In genomic region chr14:51660720-51661119, GRCh38 we compare ENCODE assay signal across 22 cellular contexts. TPM values are rescaled to one million over a fixed set of nuclear protein-coding genes. Genes with fewer than 3 reads are reported as not detected.
DNase-seq lines count a peak whose midpoint lies in the region; ATAC-seq, FAIRE-seq and TF ChIP-seq lines count a peak whose summit lies in the region.
"Had no signal": no experiment of that assay in that cellular context is flagged by ENCODE, and none has a peak within 500 bp of the region (broad histone marks: within the 10 kb centered on the region; RNA-seq: fewer than 3 reads in every experiment).

No MANE protein-coding gene starts in this region.

- H2BK15ac ChIP-seq in H9 (ENCODE audit: low read depth, low read length) (no peak overlapping the region), mesenchymal stem cell (ENCODE audit: low read depth, poor library complexity, severe bottlenecking) (peak overlapping the region; percentile 36)

- H2BK120ac ChIP-seq in H9 (ENCODE audit: low read depth, low read length, poor library complexity, severe bottlenecking), result no peak overlapping the region
- no peak overlapping the region for H2BK120ac ChIP-seq in mesenchymal stem cell (ENCODE audit: low read depth, low read length)

- H2BK5ac ChIP-seq in H9 (ENCODE audit: insufficient read length, low read length), result no peak overlapping the region
- no peak overlapping the region for H2BK5ac ChIP-seq in mesenchymal stem cell (ENCODE audit: low read depth, low read length, poor library complexity, severe bottlenecking)

- TF ChIP-seq POLR2A in upper lobe of left lung (IDR thresholded peaks at IDR 0.05), result no peak

- H3K36me3 ChIP-seq in GM23248 (ENCODE audit: low read depth), result peaks cover 68% of the 10 kb centered on the region
- H3K36me3 ChIP-seq in astrocyte (ENCODE audit: insufficient read depth, low read length), result peaks cover 29% of the 10 kb centered on the region
- H3K36me3 ChIP-seq in mesenchymal stem cell (ENCODE audit: control insufficient read depth in 1 of 2, insufficient read depth in 2 of 2, low read depth in 1 of 2, low read length in 2 of 2), result peaks cover 8 to 40% of the 10 kb centered on the region in 2 experiments
- no peaks in the 10 kb centered on the region for H3K36me3 ChIP-seq in upper lobe of left lung
- no peaks in the 10 kb centered on the region for H3K36me3 ChIP-seq in CD4-positive, alpha-beta memory T cell (ENCODE audit: insufficient read depth, low read length)

- H3K79me2 ChIP-seq in GM23248 (ENCODE audit: insufficient read depth) (peaks cover 100% of the 10 kb centered on the region), H9 (ENCODE audit: insufficient read depth, low read length) (peaks cover 3% of the 10 kb centered on the region; the same call in 1 of the 2 replicates), astrocyte (ENCODE audit: insufficient read depth, low read length) (peaks cover 100% of the 10 kb centered on the region)

- intact Hi-C loops in CD4-positive, alpha-beta memory T cell (cut with micrococcal nuclease), result no loop called here

- H4K8ac ChIP-seq in H9 (replicated peaks; ENCODE audit: insufficient read length, low read depth, low read length), result no peak overlapping the region
- peak overlapping the region; percentile 36 for H4K8ac ChIP-seq in mesenchymal stem cell (ENCODE audit: low read length)

- peak; percentile 39 for DNase-seq in GM23248
- no peak for DNase-seq in H9
- no peak for DNase-seq in astrocyte (ENCODE audit: low read depth)
- DNase-seq in mesenchymal stem cell, result no peak
- no peak for DNase-seq in upper lobe of left lung
- DNase-seq in CD4-positive, alpha-beta memory T cell, result no peak
- DNase-seq: BE2C; Caco-2; CD4-positive, CD25-positive, alpha-beta regulatory T cell; DMS 273 treated with DMSO at 0.1 percent for 48 hours; DMS79 treated with DMSO at 0.1 percent for 48 hours; MV-4-11; NCI-H1694 treated with DMSO at 0.1 percent for 48 hours; NCI-H2081 treated with DMSO at 0.1 percent for 48 hours; NCI-H446; NCI-H526; OCI-M1; SHP77 had no signal

- no peak overlapping the region for H2BK12ac ChIP-seq in H9 (ENCODE audit: insufficient read length, low read depth, low read length)
- no peak overlapping the region for H2BK12ac ChIP-seq in mesenchymal stem cell (ENCODE audit: low read length in 2 of 2)

- peaks cover 84% of the 10 kb centered on the region for H3K4me1 ChIP-seq in GM23248 (ENCODE audit: insufficient read depth)
- peaks cover 6% of the 10 kb centered on the region; the same call in 1 of the 2 replicates for H3K4me1 ChIP-seq in H9 (ENCODE audit: insufficient read depth, low read length)
- peaks cover 23% of the 10 kb centered on the region for H3K4me1 ChIP-seq in astrocyte (ENCODE audit: insufficient read depth, low read length)
- H3K4me1 ChIP-seq in mesenchymal stem cell (ENCODE audit: control insufficient read depth, insufficient read depth, low read depth, low read length), result peaks cover 7% of the 10 kb centered on the region
- peaks cover 0 to 4% (median 0%) of the 10 kb centered on the region in 4 donors for H3K4me1 ChIP-seq in upper lobe of left lung
- H3K4me1 ChIP-seq in CD4-positive, alpha-beta memory T cell (ENCODE audit: insufficient read depth, low read length), result no peaks in the 10 kb centered on the region
- H3K4me1 ChIP-seq: Caco-2 had no signal

- H3K27ac Mint-ChIP-seq in H9, result peak overlapping the region in 1 of 3 experiments; percentile 3; a peak in 1 of 7 replicates
- H3K27ac Mint-ChIP-seq in astrocyte (ENCODE audit: unreplicated experiment), result peak overlapping the region; percentile 82
- no peak overlapping the region for H3K27ac Mint-ChIP-seq in CD4-positive, alpha-beta memory T cell
- H3K27ac Mint-ChIP-seq: CD4-positive, CD25-positive, alpha-beta regulatory T cell; IgD-negative memory B cell had no signal

- H3K4ac ChIP-seq in H9 (ENCODE audit: low read depth, low read length) (no peak overlapping the region), mesenchymal stem cell (ENCODE audit: low read depth in 1 of 2, low read length in 2 of 2) (no peak overlapping the region)

- H3K14ac ChIP-seq in H9 (ENCODE audit: insufficient read depth, low read length) (peak overlapping the region; percentile 31; the same call in 1 of the 2 replicates), mesenchymal stem cell (ENCODE audit: low read length in 2 of 2) (no peak overlapping the region)

- CTCF ChIA-PET in CD4-positive, alpha-beta memory T cell (lab: Charles Lee; ENCODE audit: partially characterized antibody), result no interaction called here

- TF ChIP-seq CTCF in H9 (conservative IDR thresholded peaks at IDR 0.05) (no peak), astrocyte (IDR thresholded peaks at IDR 0.05; ENCODE audit: insufficient read depth, low read depth, low read length) (no peak), upper lobe of left lung (IDR thresholded peaks at IDR 0.05) (no peak)

- no peak overlapping the region for H4K5ac ChIP-seq in H9 (ENCODE audit: insufficient read length, low read depth, low read length)

- H2AK5ac ChIP-seq in H9 (ENCODE audit: insufficient read length, low read length) (no peak overlapping the region), mesenchymal stem cell (ENCODE audit: low read length, severe bottlenecking) (no peak overlapping the region)

- H3K23me2 ChIP-seq in H9 (ENCODE audit: insufficient read length, low read depth, low read length, poor library complexity, severe bottlenecking), result no peaks in the 10 kb centered on the region

- H3K9me3 Mint-ChIP-seq in H9 (peaks cover 2 to 3% of the 10 kb centered on the region in 2 experiments; a peak in 2 of 5 replicates), astrocyte (ENCODE audit: unreplicated experiment) (no peaks in the 10 kb centered on the region)
- peaks cover 0 to 2% (median 0%) of the 10 kb centered on the region in 8 donors for H3K9me3 Mint-ChIP-seq in CD4-positive, alpha-beta memory T cell

- POLR2A ChIA-PET in CD4-positive, alpha-beta memory T cell (lab: Charles Lee; ENCODE audit: partially characterized antibody), result no interaction called here

- H3K9ac ChIP-seq in GM23248, result peak overlapping the region; percentile 99
- H3K9ac ChIP-seq in H9 (ENCODE audit: extremely low read depth, insufficient read length, low read length), result no peak overlapping the region
- no peak overlapping the region for H3K9ac ChIP-seq in astrocyte (ENCODE audit: low read length)
- peak overlapping the region; percentile 35 for H3K9ac ChIP-seq in mesenchymal stem cell (ENCODE audit: low read length)

- WGBS in GM23248 (ENCODE audit: low coverage in 1 of 2, low lambda C conversion rate in 2 of 2, missing lambda C conversion rate in 2 of 2), 2 experiments, result 90 to 94% methylated on average over 2 of the region's 2 CpGs
- no CpG with 5 or more reads among the region's 2 CpGs for WGBS in H9 (ENCODE audit: extremely low coverage, insufficient read length, low lambda C conversion rate)
- WGBS in mesenchymal stem cell, result 89% methylated on average over 2 of the region's 2 CpGs
- 93 to 96% methylated on average over 2 of the region's 2 CpGs for WGBS in upper lobe of left lung, 2 donors

- H3K4me2 ChIP-seq in GM23248 (ENCODE audit: unreplicated experiment) (peak overlapping the region; percentile 85), H9 (ENCODE audit: insufficient read depth, insufficient read length, low read length) (no peak overlapping the region), astrocyte (ENCODE audit: low read length) (peak overlapping the region; percentile 48), mesenchymal stem cell (ENCODE audit: low read length, poor library complexity, severe bottlenecking) (no peak overlapping the region)

- no peaks in the 10 kb centered on the region for H3K9me2 ChIP-seq in GM23248 (ENCODE audit: insufficient read depth)

- no peak overlapping the region for H3T11ph ChIP-seq in H9 (ENCODE audit: low read length)

- H3K4me3 Mint-ChIP-seq in H9, result no peak overlapping the region
- H3K4me3 Mint-ChIP-seq in astrocyte (ENCODE audit: unreplicated experiment), result peak overlapping the region; percentile 74
- H3K4me3 Mint-ChIP-seq in CD4-positive, alpha-beta memory T cell, result no peak overlapping the region
- H3K4me3 Mint-ChIP-seq: CD4-positive, CD25-positive, alpha-beta regulatory T cell; IgD-negative memory B cell had no signal

- H3K56ac ChIP-seq in H9 (ENCODE audit: insufficient read length, low read depth, low read length), result no peak overlapping the region

- H3K4me3 ChIP-seq in GM23248 (peak overlapping the region; percentile 97), astrocyte (ENCODE audit: insufficient read depth, low read depth, low read length) (no peak overlapping the region), mesenchymal stem cell (ENCODE audit: insufficient read depth in 1 of 2, low read depth in 1 of 2, low read length in 2 of 2) (peak overlapping the region in 1 of 2 experiments; percentile 4), upper lobe of left lung (no peak overlapping the region)
- no peak overlapping the region for H3K4me3 ChIP-seq in CD4-positive, alpha-beta memory T cell (ENCODE audit: low read length in 2 of 2)

- H4K91ac ChIP-seq in H9 (ENCODE audit: insufficient read length, low read depth, low read length) (no peak overlapping the region), mesenchymal stem cell (ENCODE audit: low read length) (peak overlapping the region; percentile 62)

- no peaks in the 10 kb centered on the region for H3K9me3 ChIP-seq in GM23248 (ENCODE audit: low read depth)
- no peaks in the 10 kb centered on the region for H3K9me3 ChIP-seq in H9 (ENCODE audit: control insufficient read depth, low read depth, low read length)
- no peaks in the 10 kb centered on the region for H3K9me3 ChIP-seq in astrocyte (ENCODE audit: insufficient read depth, low read depth, low read length)
- H3K9me3 ChIP-seq in mesenchymal stem cell (ENCODE audit: control insufficient read depth, low read length), result no peaks in the 10 kb centered on the region
- H3K9me3 ChIP-seq in upper lobe of left lung, result no peaks in the 10 kb centered on the region
- no peaks in the 10 kb centered on the region for H3K9me3 ChIP-seq in CD4-positive, alpha-beta memory T cell (ENCODE audit: control insufficient read depth in 1 of 2, low read length in 2 of 2)
- H3K9me3 ChIP-seq: BE2C, Caco-2 had no signal

- ATAC-seq in HG02885 (IDR thresholded peaks at IDR 0.05; ENCODE audit: poor library complexity, unreplicated experiment), result no peak
- ATAC-seq in upper lobe of left lung (ENCODE audit: low FRiP score in 2 of 2), result no peak
- no peak for ATAC-seq in GM18907 (IDR thresholded peaks at IDR 0.05; ENCODE audit: unreplicated experiment)

- H3K18ac ChIP-seq in H9 (ENCODE audit: insufficient read length, low read depth, low read length) (no peak overlapping the region), mesenchymal stem cell (ENCODE audit: low read depth in 1 of 2, low read length in 2 of 2) (peak overlapping the region in 1 of 2 experiments; percentile 13)

- no peak for FAIRE-seq in astrocyte (lab: Jason Lieb, UNC)

- H4K20me1 ChIP-seq in GM23248 (ENCODE audit: insufficient read depth), result peaks cover 82% of the 10 kb centered on the region
- H4K20me1 ChIP-seq in H9 (ENCODE audit: control insufficient read depth, insufficient read depth, insufficient read length), result no peaks in the 10 kb centered on the region
- peaks cover 99% of the 10 kb centered on the region for H4K20me1 ChIP-seq in astrocyte (ENCODE audit: insufficient read depth, low read length)

- H3K27ac ChIP-seq in GM23248, result peak overlapping the region; percentile 97
- no peak overlapping the region for H3K27ac ChIP-seq in H9 (ENCODE audit: insufficient read length, low read depth, low read length)
- H3K27ac ChIP-seq in astrocyte (ENCODE audit: low read depth, low read length), result no peak overlapping the region
- no peak overlapping the region for H3K27ac ChIP-seq in mesenchymal stem cell (ENCODE audit: low read length, poor library complexity, severe bottlenecking)
- no peak overlapping the region for H3K27ac ChIP-seq in upper lobe of left lung
- H3K27ac ChIP-seq in CD4-positive, alpha-beta memory T cell (ENCODE audit: low read depth, low read length), result no peak overlapping the region
- H3K27ac ChIP-seq: SK-N-MC had no signal

- H2BK20ac ChIP-seq in H9 (ENCODE audit: low read depth, low read length, poor library complexity, severe bottlenecking), result no peak overlapping the region

- H2AFZ ChIP-seq in GM23248 (no peak overlapping the region), H9 (ENCODE audit: low read length) (no peak overlapping the region), astrocyte (ENCODE audit: low read depth, low read length) (no peak overlapping the region), mesenchymal stem cell (ENCODE audit: low read depth, low read length) (no peak overlapping the region)

- TF ChIP-seq EP300 in upper lobe of left lung (IDR thresholded peaks at IDR 0.05), result no peak

- H3F3A ChIP-seq in GM23248 (ENCODE audit: insufficient read depth), result peaks cover 99% of the 10 kb centered on the region

- H3K36me3 Mint-ChIP-seq in H9 (ENCODE audit: insufficient read depth in 1 of 3, low read depth in 3 of 3) (peaks cover 1 to 9% (median 8%) of the 10 kb centered on the region in 3 experiments; a peak in 4 of 7 replicates), astrocyte (ENCODE audit: low read depth, unreplicated experiment) (peaks cover 16% of the 10 kb centered on the region)
- H3K36me3 Mint-ChIP-seq in CD4-positive, alpha-beta memory T cell, result no peaks in the 10 kb centered on the region
- H3K36me3 Mint-ChIP-seq: CD4-positive, CD25-positive, alpha-beta regulatory T cell had no signal

- H3K4me1 Mint-ChIP-seq in H9 (peaks cover 6 to 11% of the 10 kb centered on the region in 2 experiments), astrocyte (ENCODE audit: low read depth, unreplicated experiment) (peaks cover 57% of the 10 kb centered on the region)
- H3K4me1 Mint-ChIP-seq in CD4-positive, alpha-beta memory T cell, result no peaks in the 10 kb centered on the region
- H3K4me1 Mint-ChIP-seq: CD4-positive, CD25-positive, alpha-beta regulatory T cell; IgD-negative memory B cell had no signal

- no peak overlapping the region for H3K23ac ChIP-seq in H9 (ENCODE audit: insufficient read length, low read depth, low read length)
- H3K23ac ChIP-seq in mesenchymal stem cell (ENCODE audit: low read length in 2 of 2), result peak overlapping the region in 1 of 2 experiments; percentile 57

- H3K79me1 ChIP-seq in H9 (ENCODE audit: insufficient read depth, low read depth, low read length, poor library complexity, severe bottlenecking) (peaks cover 5% of the 10 kb centered on the region), mesenchymal stem cell (replicated peaks; ENCODE audit: low read length, poor library complexity, severe bottlenecking) (no peaks in the 10 kb centered on the region)

- in situ Hi-C loops in GM23248 (cut with MboI), result no loop called here

- H3K27me3 Mint-ChIP-seq in H9 (ENCODE audit: low read depth), result no peaks in the 10 kb centered on the region
- no peaks in the 10 kb centered on the region for H3K27me3 Mint-ChIP-seq in astrocyte (ENCODE audit: low read depth, unreplicated experiment)
- peaks cover 18 to 22% of the 10 kb centered on the region in 2 donors for H3K27me3 Mint-ChIP-seq in CD4-positive, alpha-beta memory T cell

- no peaks in the 10 kb centered on the region for H3K27me3 ChIP-seq in GM23248 (replicated peaks; ENCODE audit: insufficient read depth)
- H3K27me3 ChIP-seq in H9 (ENCODE audit: insufficient read depth, low read length), result no peaks in the 10 kb centered on the region
- H3K27me3 ChIP-seq in astrocyte (ENCODE audit: insufficient read depth, low read length), result no peaks in the 10 kb centered on the region
- no peaks in the 10 kb centered on the region for H3K27me3 ChIP-seq in mesenchymal stem cell (ENCODE audit: control insufficient read depth in 1 of 2, insufficient read depth in 1 of 2, low read length in 2 of 2)
- no peaks in the 10 kb centered on the region for H3K27me3 ChIP-seq in upper lobe of left lung
- H3K27me3 ChIP-seq in CD4-positive, alpha-beta memory T cell (ENCODE audit: insufficient read depth, low read length), result peaks cover 11% of the 10 kb centered on the region
- H3K27me3 ChIP-seq: BE2C had no signal

RNA-seq across cellular contexts. Expression of gene FRMD6, which starts 9.0 kb away (rescaled TPM):
- total RNA-seq in GM23248 (2014; rRNA removed; shearing (Covaris generic)), result 795 and 861 TPM in 2 replicates
- polyA plus RNA-seq in GM23248 (2016; fragmentation: Nextera tagmentation; extraction: Ambion mirVana), result 550 and 553 TPM in 2 replicates
- total RNA-seq in H9 (2021), result 8.5 and 9.6 TPM in 2 replicates
- total RNA-seq in astrocyte, result 492 and 498 TPM in 2 replicates
- polyA plus RNA-seq in mesenchymal stem cell (2013, experiment 1 of 2), result 92.4 TPM
- 92.2 TPM for polyA plus RNA-seq in mesenchymal stem cell (2013, experiment 2 of 2)
- 10 to 100 TPM in 3 of 6 donors, 1 to 10 TPM in 3; 4.9 to 21.0 (median 10.5) TPM for total RNA-seq in upper lobe of left lung
- under 1 TPM; 0.80 to 0.81 TPM for total RNA-seq in CD4-positive, alpha-beta memory T cell
- polyA plus RNA-seq in CD4-positive, alpha-beta memory T cell, result under 1 TPM in 1 of 2 donors, not detected in 1; 0.62 TPM
- polyA plus RNA-seq: IgD-negative memory B cell had no signal

Comparison
In these comparisons a context has a peak if more than half of its experiments do, and no peak if none do; other contexts are left out.
1. H3K4me2 ChIP-seq: peak in GM23248 (single experiment) and astrocyte (single experiment); none in H9 (single experiment) and mesenchymal stem cell (single experiment).
2. H3K9ac ChIP-seq: peak in GM23248 (single experiment) and mesenchymal stem cell (single experiment); none in H9 (single experiment) and astrocyte (single experiment).
3. RNA of gene FRMD6, which starts 9.0 kb away (total RNA-seq): 795 to 861 TPM in GM23248 and 492 to 498 TPM in astrocyte; 4.9 to 21.0 TPM in upper lobe of left lung, 8.5 to 9.6 TPM in H9 and 0.80 to 0.81 TPM in CD4-positive, alpha-beta memory T cell; every median in the first group is over 10 times any median in the second.